1 cellular context compared by ENCODE assay signal in genomic region chr2:163528640-163529217, GRCh38.
A peak's percentile ranks its signal among the peaks of the same experiment; 100 is the strongest.
TF ChIP-seq lines count a peak whose summit lies in the region.

No MANE protein-coding gene starts in this region.

TF ChIP-seq in HEK293, 187 proteins besides CTCF, POLR2A, EP300 and RAD21 (continued from another document):
- 0 out of 2 replicates have a peak, but pooled peaks have one; percentile 25 for TF ChIP-seq BCL6B (tag by site-specific recombination; IDR thresholded peaks at IDR 0.05)
